31 cellular contexts compared by ENCODE assay signal in genomic region chr3:35065891-35066290, GRCh38.
DNase-seq lines count a peak whose midpoint lies in the region; ATAC-seq, FAIRE-seq and TF ChIP-seq lines count a peak whose summit lies in the region.
"Had no signal": no experiment of that assay in that cellular context is flagged by ENCODE, and none has a peak within 500 bp of the region (broad histone marks: within the 10 kb centered on the region; RNA-seq: fewer than 3 reads in every experiment).

No MANE protein-coding gene starts in this region.

- DNase-seq in left colon (no peak), mucosa of descending colon (no peak), urothelium cell line (ENCODE audit: low spot score) (no peak), dedifferentiated amniotic fluid mesenchymal stem cell (ENCODE audit: extremely low spot score) (no peak), omental fat pad (ENCODE audit: low spot score) (no peak)
- DNase-seq: 8988T; ACHN; AML-193; BE2C; C1 segment of cervical spinal cord; Caco-2; Calu3; CD4-positive, alpha-beta memory T cell; CD4-positive, alpha-beta T cell; CD4-positive, CD25-positive, alpha-beta regulatory T cell; CD8-positive, alpha-beta memory T cell; CD8-positive, alpha-beta T cell; COR-L47; DMS 273 treated with DMSO at 0.1 percent for 48 hours; DMS153; DMS53; DMS79; DMS79 treated with DMSO at 0.1 percent for 48 hours; DND-41; EL had no signal

- no peak for TF ChIP-seq CTCF in mucosa of descending colon (IDR thresholded peaks at IDR 0.05)
- no peak for TF ChIP-seq CTCF in omental fat pad (IDR thresholded peaks at IDR 0.05)

- no peaks in the 10 kb centered on the region for H3K36me3 ChIP-seq in mucosa of descending colon (ENCODE audit: low read depth)
- H3K36me3 ChIP-seq: BE2C; BLaER1; BLaER1 treated with 17β-estradiol and CSF1 and Interleukin-3, amounts not matched to agents 10 nM and 100 nM had no signal

- no peaks in the 10 kb centered on the region for H3K4me1 ChIP-seq in mucosa of descending colon (ENCODE audit: low read depth)
- H3K4me1 ChIP-seq: A549; BE2C; BLaER1; BLaER1 treated with 17β-estradiol and CSF1 and Interleukin-3, amounts not matched to agents 10 nM and 100 nM; Caco-2 had no signal

- peak; percentile 30 for FAIRE-seq in urothelium cell line (lab: Jason Lieb, UNC)
- FAIRE-seq: A204.1, A549, D721Med had no signal

- no peak overlapping the region for H3K4me3 ChIP-seq in mucosa of descending colon
- H3K4me3 ChIP-seq: A549; BLaER1; BLaER1 treated with 17β-estradiol and CSF1 and Interleukin-3, amounts not matched to agents 10 nM and 100 nM had no signal

- ATAC-seq in left colon: peak; percentile 72
- ATAC-seq in mucosa of descending colon: peak; percentile 58
- no peak for ATAC-seq in esophagus mucosa
- no peak for ATAC-seq in omental fat pad (ENCODE audit: low FRiP score)
- ATAC-seq: A549; CD8-positive, alpha-beta T cell had no signal

- intact Hi-C loops in left colon (cut with DNase I, micrococcal nuclease) (no loop called here), mucosa of descending colon (cut with DNase I, micrococcal nuclease) (no loop called here)

- no peaks in the 10 kb centered on the region for H3K9me3 ChIP-seq in mucosa of descending colon
- H3K9me3 ChIP-seq: A549; BE2C; BLaER1; BLaER1 treated with 17β-estradiol and CSF1 and Interleukin-3, amounts not matched to agents 10 nM and 100 nM; Caco-2 had no signal

Comparison
In these comparisons a context has a peak if more than half of its experiments do, and no peak if none do; other contexts are left out.
1. ATAC-seq: peak in left colon (single experiment) and mucosa of descending colon (single experiment); none in esophagus mucosa (single experiment) and omental fat pad (single experiment).